8 cellular contexts compared by ENCODE assay signal in genomic region chr11:3796346-3796745, GRCh38. TPM values are rescaled to one million over a fixed set of nuclear protein-coding genes. Genes with fewer than 3 reads are reported as not detected.
DNase-seq lines count a peak whose midpoint lies in the region; ATAC-seq, FAIRE-seq and TF ChIP-seq lines count a peak whose summit lies in the region.

No MANE protein-coding gene starts in this region.

- peaks cover 6% of the 10 kb centered on the region for H3K27me3 Mint-ChIP-seq in glutamatergic neuron (ENCODE audit: unreplicated experiment)

- H3K27ac ChIP-seq in WERI-Rb-1 = peak overlapping the region; percentile 97
- peak overlapping the region in 16 of 21 experiments; percentile 90 to 100 (median 97) for H3K27ac ChIP-seq in skin epidermis

- peaks cover 41% of the 10 kb centered on the region for H3K36me3 ChIP-seq in WERI-Rb-1

- FAIRE-seq in GM12891 (lab: Jason Lieb, UNC) (no peak), frontal cortex (lab: Jason Lieb, UNC) (no peak)

- no peak for ATAC-seq in HG02623 (IDR thresholded peaks at IDR 0.05; ENCODE audit: unreplicated experiment)
- ATAC-seq in GM18868 (IDR thresholded peaks at IDR 0.05; ENCODE audit: unreplicated experiment) = no peak

- H3K4me3 ChIP-seq in HFF-Myc (replicated peaks; ENCODE audit: low read depth, low read length) (peak overlapping the region; percentile 99), WERI-Rb-1 (ENCODE audit: low read depth, low read length) (peak overlapping the region; percentile 100), skin epidermis (peak overlapping the region; percentile 64 to 93 (median 86))

- no peak for TF ChIP-seq POLR2A in GM12891 (IDR thresholded peaks at IDR 0.05; ENCODE audit: low read depth, low read length)

- no peak for DNase-seq in HFF-Myc (ENCODE audit: extremely low read depth, low read depth)
- DNase-seq in WERI-Rb-1 = no peak
- no peak for DNase-seq in glutamatergic neuron
- DNase-seq in GM12891 (ENCODE audit: insufficient read length, low spot score) = no peak
- DNase-seq in frontal cortex (ENCODE audit: low spot score in 2 of 2) = no peak

- peak overlapping the region; percentile 74 for H3K27ac Mint-ChIP-seq in glutamatergic neuron (ENCODE audit: unreplicated experiment)

- peaks cover 6% of the 10 kb centered on the region for H3K9me3 Mint-ChIP-seq in glutamatergic neuron (ENCODE audit: unreplicated experiment)

- H3K36me3 Mint-ChIP-seq in glutamatergic neuron (ENCODE audit: unreplicated experiment) = no peaks in the 10 kb centered on the region

- H3K27me3 ChIP-seq in WERI-Rb-1 (ENCODE audit: insufficient read depth, low read depth, severe bottlenecking) = no peaks in the 10 kb centered on the region

- H3K9me3 ChIP-seq in WERI-Rb-1 (ENCODE audit: severe bottlenecking) = no peaks in the 10 kb centered on the region

- H3K4me1 Mint-ChIP-seq in glutamatergic neuron (ENCODE audit: low read depth, unreplicated experiment) = peaks cover 14% of the 10 kb centered on the region

- H3K4me3 Mint-ChIP-seq in glutamatergic neuron (ENCODE audit: unreplicated experiment) = peak overlapping the region; percentile 96

- TF ChIP-seq CTCF in HFF-Myc (IDR thresholded peaks at IDR 0.05; ENCODE audit: low read depth, low read length, missing control alignments) (no peak), WERI-Rb-1 (IDR thresholded peaks at IDR 0.05; ENCODE audit: low read depth, low read length) (no peak), glutamatergic neuron (IDR thresholded peaks at IDR 0.05; ENCODE audit: partially characterized antibody, unreplicated experiment) (no peak)

TF ChIP-seq in GM12891, 5 proteins besides CTCF, POLR2A, EP300 and RAD21:
- TF ChIP-seq PAX5 (IDR thresholded peaks at IDR 0.05; ENCODE audit: insufficient read depth, low read length, severe bottlenecking) (no peak), POU2F2 (IDR thresholded peaks at IDR 0.05; ENCODE audit: low read depth, low read length) (no peak), SPI1 (IDR thresholded peaks at IDR 0.05; ENCODE audit: low read depth, low read length) (no peak), POLR2AphosphoS5 (IDR thresholded peaks at IDR 0.05; ENCODE audit: low read depth, low read length) (no peak), TAF1 (IDR thresholded peaks at IDR 0.05; ENCODE audit: low read depth, low read length) (no peak)
TF ChIP-seq in GM12891: peak in this region for 0.

RNA-seq across cellular contexts. Expression of gene NUP98, which starts 1.0 kb away (rescaled TPM):
- 49.6 TPM for total RNA-seq in glutamatergic neuron (ENCODE audit: unreplicated experiment)
- polyA plus RNA-seq in GM12891 (2012; ENCODE audit: low read depth, missing spikeins) = 23.8 TPM
- total RNA-seq in frontal cortex = 73.4 TPM

RNA-seq across cellular contexts. Expression of gene PGAP2, which starts 12.0 kb away (rescaled TPM):
- 20.0 TPM for total RNA-seq in glutamatergic neuron (ENCODE audit: unreplicated experiment)
- polyA plus RNA-seq in GM12891 (2012; ENCODE audit: low read depth, missing spikeins) = 24.7 TPM
- total RNA-seq in frontal cortex = 6.9 TPM

RNA-seq across cellular contexts. Expression of gene RHOG, which starts 44.4 kb away (rescaled TPM):
- total RNA-seq in glutamatergic neuron (ENCODE audit: unreplicated experiment) (6.6 TPM), frontal cortex (1.2 TPM)
- polyA plus RNA-seq in GM12891 (2012; ENCODE audit: low read depth, missing spikeins) = 90.0 TPM

RNA-seq across cellular contexts. Expression of gene STIM1, which starts 59.1 kb away (rescaled TPM):
- total RNA-seq in glutamatergic neuron (ENCODE audit: unreplicated experiment) (9.6 TPM), frontal cortex (16.3 TPM)
- 33.2 TPM for polyA plus RNA-seq in GM12891 (2012; ENCODE audit: low read depth, missing spikeins)
